ENCODE assay signal across 22 cellular contexts in the genomic region with DNA sequence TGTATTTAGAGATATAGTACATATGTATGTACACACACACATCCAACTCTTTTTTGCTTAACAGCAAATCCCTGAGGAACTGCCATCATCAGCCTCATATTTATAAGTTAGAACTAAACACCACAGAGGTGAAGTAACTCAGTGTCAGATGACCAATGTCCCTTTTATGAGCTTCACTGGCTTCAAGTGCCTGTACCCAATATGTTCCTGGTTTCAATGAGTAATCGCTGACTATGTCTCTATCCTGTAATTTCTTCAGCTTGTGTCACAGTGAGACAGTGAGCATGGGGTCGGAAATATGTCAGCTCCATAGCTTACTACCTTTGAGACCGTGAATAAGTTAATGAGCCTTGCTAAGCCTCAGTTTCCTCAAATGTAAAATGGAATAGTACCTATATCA.
A peak's percentile ranks its signal among the peaks of the same experiment; 100 is the strongest.
DNase-seq lines count a peak whose midpoint lies in the region; ATAC-seq and TF ChIP-seq lines count a peak whose summit lies in the region.
"Had no signal": no experiment of that assay in that cellular context is flagged by ENCODE, and none has a peak within 500 bp of the region (broad histone marks: within the 10 kb centered on the region; RNA-seq: fewer than 3 reads in every experiment).

No MANE protein-coding gene starts in this region.

- 87 to 88% methylated on average over 3 of the region's 3 CpGs for WGBS in sigmoid colon, 2 donors

- peak overlapping the region in 6 of 11 experiments; percentile 5 to 45 (median 20); a peak in 7 of 22 replicates for H3K4me2 ChIP-seq in BLaER1 treated with 17β-estradiol and CSF1 and Interleukin-3, amounts not matched to agents 10 nM and 100 nM

- TF ChIP-seq CTCF in mucosa of descending colon (IDR thresholded peaks at IDR 0.05) (no peak), sigmoid colon (IDR thresholded peaks at IDR 0.05) (no peak)

- H3K4me1 ChIP-seq in BLaER1 treated with 17β-estradiol and CSF1 and Interleukin-3, amounts not matched to agents 10 nM and 100 nM = peaks cover 35 to 76% (median 51%) of the 10 kb centered on the region in 10 experiments
- no peaks in the 10 kb centered on the region for H3K4me1 ChIP-seq in mucosa of descending colon (ENCODE audit: low read depth)
- no peaks in the 10 kb centered on the region for H3K4me1 ChIP-seq in sigmoid colon
- H3K4me1 ChIP-seq: SJSA1 had no signal

- no peak overlapping the region for H3K4me3 ChIP-seq in BLaER1 treated with 17β-estradiol and CSF1 and Interleukin-3, amounts not matched to agents 10 nM and 100 nM
- H3K4me3 ChIP-seq in mucosa of descending colon (no peak overlapping the region), sigmoid colon (no peak overlapping the region)
- H3K4me3 ChIP-seq: cardiac muscle cell, SJSA1, stomach had no signal

- no peak overlapping the region for H3K9ac ChIP-seq in BLaER1 treated with 17β-estradiol and CSF1 and Interleukin-3, amounts not matched to agents 10 nM and 100 nM

- TF ChIP-seq POLR2A in sigmoid colon (IDR thresholded peaks at IDR 0.05) = no peak

- DNase-seq in NOMO-1 treated with DMSO at 0.1 percent for 48 hours (lab: John Stamatoyannopoulos, UW; ENCODE audit: unreplicated experiment) = peak; percentile 66
- DNase-seq in mucosa of descending colon = no peak
- DNase-seq in Kasumi-1 (lab: John Stamatoyannopoulos, UW) = no peak
- no peak for DNase-seq in stimulated activated CD4-positive, alpha-beta T cell treated with anti-CD3 and anti-CD28 coated beads, Interleukin-4, amount 100 ng/mL, for 24 hours
- no peak for DNase-seq in sigmoid colon
- no peak for DNase-seq in anterior cingulate cortex (lab: John Stamatoyannopoulos, UW)
- DNase-seq: ACHN; activated effector memory CD4-positive, alpha-beta T cell treated with anti-CD3 and anti-CD28 coated beads, Interleukin-2, amount 50 U/mL, for 16 hours; CD4-positive, alpha-beta memory T cell; DMS79 treated with DMSO at 0.1 percent for 48 hours; H7; hypothalamus; kidney; NCI-H2081 treated with DMSO at 0.1 percent for 48 hours; NCI-H526; stimulated activated CD4-positive, alpha-beta T cell treated with anti-CD3 and anti-CD28 coated beads, Interleukin-1b, Interleukin-23, amount 100 ng/mL, for 48 hours; stomach had no signal

- no peaks in the 10 kb centered on the region for H3K36me3 ChIP-seq in BLaER1 treated with 17β-estradiol and CSF1 and Interleukin-3, amounts not matched to agents 10 nM and 100 nM
- H3K36me3 ChIP-seq in mucosa of descending colon (ENCODE audit: low read depth) = no peaks in the 10 kb centered on the region
- H3K36me3 ChIP-seq in sigmoid colon = no peaks in the 10 kb centered on the region
- H3K36me3 ChIP-seq: cardiac muscle cell, neutrophil, SJSA1, stomach had no signal

- ATAC-seq in esophagus mucosa = peak; percentile 80
- ATAC-seq in mucosa of descending colon = peak; percentile 77

- intact Hi-C loops in mucosa of descending colon (cut with DNase I, micrococcal nuclease) (no loop called here), sigmoid colon (cut with DNase I) (no loop called here)

- H4K20me1 ChIP-seq in BLaER1 treated with 17β-estradiol and CSF1 and Interleukin-3, amounts not matched to agents 10 nM and 100 nM = no peaks in the 10 kb centered on the region

- peaks cover 0 to 6% (median 4%) of the 10 kb centered on the region in 11 experiments; a peak in 5 of 22 replicates for H3K9me3 ChIP-seq in BLaER1 treated with 17β-estradiol and CSF1 and Interleukin-3, amounts not matched to agents 10 nM and 100 nM (replicated peaks in 1 of 11)
- H3K9me3 ChIP-seq in mucosa of descending colon = no peaks in the 10 kb centered on the region
- H3K9me3 ChIP-seq in sigmoid colon = no peaks in the 10 kb centered on the region
- H3K9me3 ChIP-seq: neutrophil, SJSA1, stomach had no signal

- TF ChIP-seq EP300 in sigmoid colon (IDR thresholded peaks at IDR 0.05) = no peak

- H3K27ac ChIP-seq in BLaER1 treated with 17β-estradiol and CSF1 and Interleukin-3, amounts not matched to agents 10 nM and 100 nM = peak overlapping the region in 1 of 11 experiments; percentile 28; a peak in 1 of 22 replicates
- no peak overlapping the region for H3K27ac ChIP-seq in sigmoid colon
- H3K27ac ChIP-seq: cardiac muscle cell, neutrophil, SJSA1 had no signal

- H3K27me3 ChIP-seq in BLaER1 treated with 17β-estradiol and CSF1 and Interleukin-3, amounts not matched to agents 10 nM and 100 nM = no peaks in the 10 kb centered on the region
- H3K27me3 ChIP-seq in sigmoid colon = no peaks in the 10 kb centered on the region
- H3K27me3 ChIP-seq: cardiac muscle cell, neutrophil, stomach had no signal
